Comparison of ENCODE assay signal across 9 cellular contexts in the genomic region with DNA sequence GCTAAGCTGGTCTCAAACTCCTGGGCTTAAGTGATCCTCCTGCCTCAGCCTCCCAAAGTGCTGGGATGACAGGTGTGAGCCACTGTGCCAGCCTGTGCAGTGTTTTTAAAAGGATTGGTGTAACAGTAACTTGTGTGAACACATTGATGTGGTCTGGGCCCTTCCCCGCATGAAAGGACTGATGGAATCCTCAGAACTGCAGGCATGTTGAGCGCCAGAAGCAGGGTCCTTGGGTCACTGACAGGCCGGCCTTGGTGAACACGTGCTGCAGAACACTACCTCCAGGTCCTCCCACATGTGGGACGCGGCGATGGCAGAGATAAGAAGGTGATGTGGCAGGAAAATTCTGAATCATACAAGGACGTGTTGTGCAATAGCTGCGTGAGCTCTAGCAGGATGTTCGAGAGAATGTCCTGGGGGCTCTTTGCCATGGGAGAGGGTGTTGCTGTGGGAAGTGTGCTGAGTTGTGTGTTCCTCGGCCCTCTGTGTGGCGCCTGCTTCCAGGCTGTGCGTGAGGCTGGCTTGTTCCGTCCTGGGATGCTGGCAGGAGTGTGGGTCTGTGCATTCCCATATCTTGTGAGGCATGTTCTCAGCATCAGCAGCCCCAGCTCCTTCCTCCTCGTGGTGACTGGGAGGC.
DNase-seq lines count a peak whose midpoint lies in the region; ATAC-seq, FAIRE-seq and TF ChIP-seq lines count a peak whose summit lies in the region.
"Had no signal": no experiment of that assay in that cellular context is flagged by ENCODE, and none has a peak within 500 bp of the region (broad histone marks: within the 10 kb centered on the region; RNA-seq: fewer than 3 reads in every experiment).

No MANE protein-coding gene starts in this region.

- peaks cover 0 to 8% of the 10 kb centered on the region in 2 donors for H3K36me3 ChIP-seq in gastrocnemius medialis
- no peaks in the 10 kb centered on the region for H3K36me3 ChIP-seq in MG63

- no peaks in the 10 kb centered on the region for H3K27me3 Mint-ChIP-seq in T-helper 2 cell treated with Interferon-gamma antibody and Interleukin-4, amounts not matched to agents 5 μg/mL and 100 μg/mL, for 36 hours (ENCODE audit: low read depth)
- H3K27me3 Mint-ChIP-seq: activated naive CD4-positive, alpha-beta T cell treated with anti-CD3 and anti-CD28 coated beads, Interleukin-2, amount 50 U/mL, for 24 hours had no signal

- H3K4me3 Mint-ChIP-seq in T-helper 2 cell treated with Interferon-gamma antibody and Interleukin-4, amounts not matched to agents 5 μg/mL and 100 μg/mL, for 36 hours = no peak overlapping the region
- H3K4me3 Mint-ChIP-seq: activated naive CD4-positive, alpha-beta T cell treated with anti-CD3 and anti-CD28 coated beads, Interleukin-2, amount 50 U/mL, for 24 hours had no signal

- peaks cover 23 to 37% of the 10 kb centered on the region in 2 donors for H3K4me1 ChIP-seq in gastrocnemius medialis

- H3K27me3 ChIP-seq in gastrocnemius medialis (no peaks in the 10 kb centered on the region), MG63 (no peaks in the 10 kb centered on the region)

- H3K4me1 Mint-ChIP-seq in T-helper 2 cell treated with Interferon-gamma antibody and Interleukin-4, amounts not matched to agents 5 μg/mL and 100 μg/mL, for 36 hours (ENCODE audit: low read depth) = peaks cover 2% of the 10 kb centered on the region

- TF ChIP-seq CTCF in fibroblast of mammary gland (conservative IDR thresholded peaks at IDR 0.05; ENCODE audit: control insufficient read depth, insufficient read depth, low read depth, low read length) (no peak), gastrocnemius medialis (IDR thresholded peaks at IDR 0.05 in 4 of 5, conservative IDR thresholded peaks at IDR 0.05 in 1 of 5) (no peak)

- FAIRE-seq in H54 (lab: Jason Lieb, UNC) = no peak

- H3K9me3 Mint-ChIP-seq in T-helper 2 cell treated with Interferon-gamma antibody and Interleukin-4, amounts not matched to agents 5 μg/mL and 100 μg/mL, for 36 hours = no peaks in the 10 kb centered on the region
- H3K9me3 Mint-ChIP-seq: activated naive CD4-positive, alpha-beta T cell treated with anti-CD3 and anti-CD28 coated beads, Interleukin-2, amount 50 U/mL, for 24 hours had no signal

- intact Hi-C loops in gastrocnemius medialis (cut with DNase I; ENCODE audit: low total_unique reads) = loop anchor here (1.0 to 10.0 kb wide), 6 partner anchors 8 to 763 kb away; a partner anchor contains a TSS

- H3K9me3 ChIP-seq in gastrocnemius medialis (no peaks in the 10 kb centered on the region), MG63 (no peaks in the 10 kb centered on the region)

- peaks cover 11% of the 10 kb centered on the region for H3K36me3 Mint-ChIP-seq in T-helper 2 cell treated with Interferon-gamma antibody and Interleukin-4, amounts not matched to agents 5 μg/mL and 100 μg/mL, for 36 hours (ENCODE audit: low read depth)

- peak overlapping the region; percentile 71 for H3K27ac Mint-ChIP-seq in T-helper 2 cell treated with Interferon-gamma antibody and Interleukin-4, amounts not matched to agents 5 μg/mL and 100 μg/mL, for 36 hours
- H3K27ac Mint-ChIP-seq: activated naive CD4-positive, alpha-beta T cell treated with anti-CD3 and anti-CD28 coated beads, Interleukin-2, amount 50 U/mL, for 24 hours had no signal

- no peak for TF ChIP-seq POLR2A in H54 (IDR thresholded peaks at IDR 0.05; ENCODE audit: low read depth, low read length)
- TF ChIP-seq POLR2A in gastrocnemius medialis (IDR thresholded peaks at IDR 0.05) = no peak

- in situ Hi-C loops in gastrocnemius medialis (cut with MboI; ENCODE audit: low sequenced_read_pairs in 4 of 4) = loop anchor here in 1 of 4 donors (25.0 kb wide), 1 partner anchor 143 kb away; no protein-coding TSS in a partner anchor

- peak overlapping the region; percentile 64 to 81 (median 77) for H3K27ac ChIP-seq in gastrocnemius medialis

- ATAC-seq in gastrocnemius medialis = peak; percentile 34 to 47
- ATAC-seq in HG03045 (IDR thresholded peaks at IDR 0.05; ENCODE audit: unreplicated experiment) = no peak
- ATAC-seq in HG03354 (IDR thresholded peaks at IDR 0.05; ENCODE audit: poor library complexity, severe bottlenecking, unreplicated experiment) = no peak

- H3K4me3 ChIP-seq in fibroblast of mammary gland (ENCODE audit: control insufficient read depth, low read depth, low read length) = no peak overlapping the region
- no peak overlapping the region for H3K4me3 ChIP-seq in gastrocnemius medialis
- no peak overlapping the region for H3K4me3 ChIP-seq in MG63

- peak; percentile 85 for DNase-seq in H54 (ENCODE audit: insufficient read length, low spot score)
- DNase-seq in T-helper 2 cell treated with Interferon-gamma antibody and Interleukin-4, amounts not matched to agents 5 μg/mL and 100 μg/mL, for 36 hours (ENCODE audit: low spot score) = peak; percentile 72
- DNase-seq in fibroblast of mammary gland (ENCODE audit: low read depth) = peak; percentile 89
- peak in 1 of 2 donors; percentile 59 for DNase-seq in gastrocnemius medialis
- no peak for DNase-seq in MG63
- DNase-seq in anterior cingulate cortex (lab: John Stamatoyannopoulos, UW) = no peak

Comparison
In these comparisons a context has a peak if more than half of its experiments do, and no peak if none do; other contexts are left out.
1. DNase-seq: peak in H54 (single experiment), T-helper 2 cell treated with Interferon-gamma antibody and Interleukin-4, amounts not matched to agents 5 μg/mL and 100 μg/mL, for 36 hours (single experiment) and fibroblast of mammary gland (single experiment); none in MG63 (single experiment) and anterior cingulate cortex (0 of 58).
2. ATAC-seq: peak in gastrocnemius medialis (2 of 2); none in HG03045 (single experiment) and HG03354 (single experiment).